24 cellular contexts compared by ENCODE assay signal in the genomic region with DNA sequence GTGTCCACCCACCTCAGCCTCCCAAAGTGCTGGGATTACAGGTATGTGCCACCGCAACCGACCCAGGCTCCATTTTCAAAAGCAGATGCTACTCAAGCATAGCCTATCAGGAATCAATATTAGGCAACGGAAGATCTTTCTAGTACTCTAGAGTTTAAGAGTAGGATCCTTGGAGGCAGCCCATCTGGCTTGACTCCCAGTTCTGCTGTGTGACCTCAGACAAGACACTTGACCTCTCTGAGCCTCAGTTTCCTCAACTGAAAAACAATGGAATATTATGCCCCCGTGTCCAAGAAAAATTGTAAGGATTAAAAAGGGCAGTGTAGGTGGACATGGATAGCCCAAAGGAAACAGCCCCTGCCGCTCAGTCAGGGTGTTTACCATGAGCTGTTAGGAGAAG.
"Had no signal": no experiment of that assay in that cellular context is flagged by ENCODE, and none has a peak within 500 bp of the region (broad histone marks: within the 10 kb centered on the region; RNA-seq: fewer than 3 reads in every experiment).

No MANE protein-coding gene starts in this region.

- H3K9me3 ChIP-seq: suprapubic skin, vagina had no signal

- H3K27ac Mint-ChIP-seq: activated CD4-positive, alpha-beta T cell treated with anti-CD3 and anti-CD28 coated beads for 36 hours; activated T-helper 17 cell treated with anti-CD3 and anti-CD28 coated beads, Interleukin-2, amount 50 U/mL, for 72 hours; brain; mesothelial cell of epicardium; stimulated activated naive CD8-positive, alpha-beta T cell treated with anti-CD3 and anti-CD28 coated beads, Interleukin-15, Interleukin-2, amounts not matched to agents 100 ng/mL and 50 ng/mL, for 24 hours; T-helper 2 cell treated with Interferon-gamma antibody and Interleukin-4, amounts not matched to agents 5 μg/mL and 100 μg/mL, for 36 hours; WTC11 had no signal

- H3K27me3 Mint-ChIP-seq: activated CD4-positive, alpha-beta T cell treated with anti-CD3 and anti-CD28 coated beads for 36 hours; activated T-helper 17 cell treated with anti-CD3 and anti-CD28 coated beads, Interleukin-2, amount 50 U/mL, for 72 hours; brain; natural killer cell treated with Interleukin-12 subunit alpha and Interleukin-12 subunit beta and Interleukin-15 and Interleukin-18, amount 100 ng/mL, for 72 hours; stimulated activated naive CD8-positive, alpha-beta T cell treated with anti-CD3 and anti-CD28 coated beads, Interleukin-15, Interleukin-2, amounts not matched to agents 100 ng/mL and 50 ng/mL, for 24 hours had no signal

- H3K9me3 Mint-ChIP-seq: activated T-helper 17 cell treated with anti-CD3 and anti-CD28 coated beads, Interleukin-2, amount 50 U/mL, for 72 hours; natural killer cell treated with Interleukin-12 subunit alpha and Interleukin-12 subunit beta and Interleukin-15 and Interleukin-18, amount 100 ng/mL, for 72 hours; stimulated activated naive CD8-positive, alpha-beta T cell treated with anti-CD3 and anti-CD28 coated beads, Interleukin-15, Interleukin-2, amounts not matched to agents 100 ng/mL and 50 ng/mL, for 24 hours; T-helper 2 cell treated with Interferon-gamma antibody and Interleukin-4, amounts not matched to agents 5 μg/mL and 100 μg/mL, for 36 hours had no signal

- H3K27me3 ChIP-seq: dorsolateral prefrontal cortex, suprapubic skin, vagina had no signal

- H3K4me3 Mint-ChIP-seq: activated CD4-positive, alpha-beta T cell treated with anti-CD3 and anti-CD28 coated beads for 36 hours; activated T-helper 17 cell treated with anti-CD3 and anti-CD28 coated beads, Interleukin-2, amount 50 U/mL, for 72 hours; brain; mesothelial cell of epicardium; natural killer cell treated with Interleukin-12 subunit alpha and Interleukin-12 subunit beta and Interleukin-15 and Interleukin-18, amount 100 ng/mL, for 72 hours; stimulated activated naive CD8-positive, alpha-beta T cell treated with anti-CD3 and anti-CD28 coated beads, Interleukin-15, Interleukin-2, amounts not matched to agents 100 ng/mL and 50 ng/mL, for 24 hours; T-helper 2 cell treated with Interferon-gamma antibody and Interleukin-4, amounts not matched to agents 5 μg/mL and 100 μg/mL, for 36 hours; WTC11 had no signal

- H3K4me3 ChIP-seq: dorsolateral prefrontal cortex, lung, skin epidermis, suprapubic skin, vagina had no signal

- H3K27ac ChIP-seq: epithelial cell of prostate, skin epidermis, suprapubic skin, vagina had no signal

- ATAC-seq: activated CD4-positive, alpha-beta T cell treated with anti-CD3 and anti-CD28 coated beads for 36 hours; activated T-helper 17 cell treated with anti-CD3 and anti-CD28 coated beads, Interleukin-2, amount 50 U/mL, for 72 hours; left colon; natural killer cell treated with Interleukin-12 subunit alpha and Interleukin-12 subunit beta and Interleukin-15 and Interleukin-18, amount 100 ng/mL, for 72 hours; WTC11 had no signal

- H3K36me3 ChIP-seq: vagina had no signal

- DNase-seq: activated CD4-positive, alpha-beta T cell treated with anti-CD3 and anti-CD28 coated beads for 36 hours; activated CD4-positive, alpha-beta T cell treated with anti-CD3 and anti-CD28 coated beads, Interleukin-2, amount 50 U/mL, for 48 hours; activated naive CD4-positive, alpha-beta T cell; anterior cingulate cortex; central memory CD4-positive, alpha-beta T cell; dorsolateral prefrontal cortex; foreskin melanocyte; head of caudate nucleus; occipital lobe; SW 1271; trophoblast cell had no signal
